Comparison of ENCODE assay signal across 20 cellular contexts in the genomic region with DNA sequence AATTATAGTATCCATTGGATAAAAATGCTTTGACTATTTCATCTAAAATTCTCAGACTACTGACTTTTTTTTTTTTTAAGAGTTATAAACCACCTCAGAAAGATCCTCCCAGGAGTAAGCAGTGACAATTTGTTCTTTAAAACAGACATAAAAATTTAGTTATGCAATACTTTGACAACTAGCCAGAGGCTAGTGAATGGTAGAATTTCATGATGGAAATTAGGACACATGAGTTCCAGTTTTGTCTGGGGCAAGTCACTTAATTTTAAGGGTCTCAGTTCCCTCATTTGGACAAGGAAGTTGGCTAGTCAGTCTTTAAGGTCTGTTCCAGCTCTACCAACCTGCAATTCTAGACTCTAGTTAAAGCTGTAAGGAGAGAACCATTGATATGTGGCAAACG. TPM values are rescaled to one million over a fixed set of nuclear protein-coding genes. Genes with fewer than 3 reads are reported as not detected.
DNase-seq lines count a peak whose midpoint lies in the region; ATAC-seq and TF ChIP-seq lines count a peak whose summit lies in the region.
"Had no signal": no experiment of that assay in that cellular context is flagged by ENCODE, and none has a peak within 500 bp of the region (broad histone marks: within the 10 kb centered on the region; RNA-seq: fewer than 3 reads in every experiment).

No MANE protein-coding gene starts in this region.

- H3K36me3 ChIP-seq in breast epithelium (no peaks in the 10 kb centered on the region), RWPE2 (ENCODE audit: low read depth) (peaks cover 57% of the 10 kb centered on the region), suprapubic skin (no peaks in the 10 kb centered on the region)
- H3K36me3 ChIP-seq: ascending aorta, esophagus muscularis mucosa, thyroid gland had no signal

- intact Hi-C loops in MCF 10A (cut with micrococcal nuclease): loop anchor here (10.0 kb wide), 1 partner anchor 286 kb away; a partner anchor contains a TSS
- intact Hi-C loops in breast epithelium (cut with DNase I; ENCODE audit: low total_unique reads): no loop called here

- TF ChIP-seq POLR2A in breast epithelium (IDR thresholded peaks at IDR 0.05) (no peak), suprapubic skin (IDR thresholded peaks at IDR 0.05) (no peak)

- BruUV-seq in MCF 10A (replicated peaks; lab: Mats Ljungman, UMichigan): no TSS peak

- CTCF ChIA-PET in MCF 10A (lab: Yijun Ruan, JAX): interaction anchor here (0.7 to 1.1 kb wide), 3 partner anchors 47 to 119 kb away, joined by 3 read pairs; no protein-coding TSS in a partner anchor

- H3K4me3 ChIP-seq in breast epithelium: no peak overlapping the region
- peak overlapping the region; percentile 11 for H3K4me3 ChIP-seq in RWPE2 (ENCODE audit: severe bottlenecking)
- no peak overlapping the region for H3K4me3 ChIP-seq in fibroblast of the aortic adventitia (ENCODE audit: low read depth, low read length)
- H3K4me3 ChIP-seq in suprapubic skin: peak overlapping the region; percentile 8
- H3K4me3 ChIP-seq: esophagus muscularis mucosa, GM23338, thyroid gland had no signal

- H3K9me3 ChIP-seq in breast epithelium: no peaks in the 10 kb centered on the region
- H3K9me3 ChIP-seq in RWPE2 (ENCODE audit: severe bottlenecking): no peaks in the 10 kb centered on the region
- no peaks in the 10 kb centered on the region for H3K9me3 ChIP-seq in suprapubic skin
- H3K9me3 ChIP-seq: ascending aorta, esophagus muscularis mucosa, thyroid gland had no signal

- H3K4me1 Mint-ChIP-seq in MCF 10A (ENCODE audit: insufficient read depth, unreplicated experiment): peaks cover 50% of the 10 kb centered on the region
- H3K4me1 Mint-ChIP-seq: CD4-positive, CD25-positive, alpha-beta regulatory T cell had no signal

- H3K4me1 ChIP-seq in breast epithelium (peaks cover 0 to 4% of the 10 kb centered on the region in 2 donors), RWPE2 (ENCODE audit: insufficient read depth, poor library complexity, severe bottlenecking) (peaks cover 71% of the 10 kb centered on the region), suprapubic skin (peaks cover 51% of the 10 kb centered on the region)
- H3K4me1 ChIP-seq: thyroid gland had no signal

- no peak for ATAC-seq in RWPE2 (ENCODE audit: low read depth)
- ATAC-seq in GM21723 (IDR thresholded peaks at IDR 0.05; ENCODE audit: unreplicated experiment): no peak
- ATAC-seq in GM21528 (IDR thresholded peaks at IDR 0.05; ENCODE audit: low FRiP score, unreplicated experiment): no peak
- ATAC-seq: GM23338, natural killer cell had no signal

- H3K27me3 Mint-ChIP-seq in MCF 10A (ENCODE audit: insufficient read depth, unreplicated experiment): no peaks in the 10 kb centered on the region

- peaks cover 40% of the 10 kb centered on the region for H3K36me3 Mint-ChIP-seq in MCF 10A (ENCODE audit: insufficient read depth, unreplicated experiment)
- H3K36me3 Mint-ChIP-seq: natural killer cell had no signal

- no peak for TF ChIP-seq CTCF in MCF 10A (IDR thresholded peaks at IDR 0.05; ENCODE audit: unreplicated experiment)
- no peak for TF ChIP-seq CTCF in breast epithelium (IDR thresholded peaks at IDR 0.05)
- no peak for TF ChIP-seq CTCF in RWPE2 (IDR thresholded peaks at IDR 0.05; ENCODE audit: poor library complexity, severe bottlenecking)
- TF ChIP-seq CTCF in fibroblast of the aortic adventitia (IDR thresholded peaks at IDR 0.05; ENCODE audit: insufficient read depth, low read length): no peak
- TF ChIP-seq CTCF in suprapubic skin (IDR thresholded peaks at IDR 0.05): no peak

- no peaks in the 10 kb centered on the region for H3K27me3 ChIP-seq in breast epithelium
- H3K27me3 ChIP-seq in RWPE2 (ENCODE audit: insufficient read depth, poor library complexity, severe bottlenecking): no peaks in the 10 kb centered on the region
- no peaks in the 10 kb centered on the region for H3K27me3 ChIP-seq in suprapubic skin
- H3K27me3 ChIP-seq: ascending aorta, esophagus muscularis mucosa, thyroid gland had no signal

- POLR2A ChIA-PET in MCF 10A (lab: Yijun Ruan, JAX): interaction anchor here (0.7 to 6.7 kb wide), 5 partner anchors 34 to 234 kb away, joined by 3 to 73 read pairs (median 4); a partner anchor contains a TSS

- H3K27ac ChIP-seq in breast epithelium (no peak overlapping the region), RWPE2 (ENCODE audit: poor library complexity, severe bottlenecking) (peak overlapping the region; percentile 91), suprapubic skin (peak overlapping the region; percentile 58)
- H3K27ac ChIP-seq: thyroid gland had no signal

- WGBS in suprapubic skin: 48% methylated on average over 1 of the region's 1 CpG

- H3K27ac Mint-ChIP-seq in MCF 10A (ENCODE audit: low read depth, unreplicated experiment): peak overlapping the region; percentile 87
- H3K27ac Mint-ChIP-seq: CD4-positive, CD25-positive, alpha-beta regulatory T cell; GM23338 had no signal

- H3K9me3 Mint-ChIP-seq in MCF 10A (ENCODE audit: unreplicated experiment): no peaks in the 10 kb centered on the region
- H3K9me3 Mint-ChIP-seq: GM23338, natural killer cell had no signal

- TF ChIP-seq EP300 in suprapubic skin (IDR thresholded peaks at IDR 0.05): no peak

- peak overlapping the region; percentile 96 for H3K4me3 Mint-ChIP-seq in MCF 10A (ENCODE audit: unreplicated experiment)
- H3K4me3 Mint-ChIP-seq: CD4-positive, CD25-positive, alpha-beta regulatory T cell; GM23338; natural killer cell had no signal

- DNase-seq in MCF 10A (ENCODE audit: unreplicated experiment) (peak; percentile 54), breast epithelium (ENCODE audit: low spot score in 2 of 2) (no peak), RWPE2 (ENCODE audit: low spot score) (no peak), fibroblast of the aortic adventitia (ENCODE audit: low read depth) (peak; percentile 22), suprapubic skin (ENCODE audit: low spot score in 2 of 2) (no peak), cerebellum (ENCODE audit: low spot score) (no peak)
- DNase-seq: activated CD4-positive, alpha-beta T cell treated with anti-CD3 and anti-CD28 coated beads for 1 hour; activated gamma-delta T cell treated with Interleukin-2 at 50 U/mL for 16 hours; CD4-positive, CD25-positive, alpha-beta regulatory T cell; DND-41; natural killer cell; NCI-H526; stimulated activated CD4-positive, alpha-beta T cell treated with anti-CD3 and anti-CD28 coated beads, Interleukin-4, amount 100 ng/mL, for 4 hours; thyroid gland had no signal

RNA-seq across cellular contexts. Expression of a gene that starts 2.9 kb away (rescaled TPM):
- total RNA-seq in MCF 10A (2022) (124 and 189 TPM in 2 replicates), breast epithelium (10 to 100 TPM in 2 of 3 donors, 1 to 10 TPM in 1; 8.2 to 21.0 (median 16.8) TPM), fibroblast of the aortic adventitia (ENCODE audit: low replicate concordance) (0.81 and 1.4 TPM in 2 replicates), suprapubic skin (100 to 1,000 TPM; 161 to 329 (median 184) TPM), cerebellum (0.36 TPM)

RNA-seq across cellular contexts. Expression of a gene that starts 6.2 kb away (rescaled TPM):
- total RNA-seq in MCF 10A (2022): not detected in 2 replicates
- 1 to 10 TPM in 2 of 3 donors, not detected in 1; 1.2 to 1.3 TPM for total RNA-seq in breast epithelium
- total RNA-seq in fibroblast of the aortic adventitia (ENCODE audit: low replicate concordance): 0.36 TPM in 1 of 2 replicates, not detected in the other
- total RNA-seq in suprapubic skin: 1 to 10 TPM in 2 of 4 donors, not detected in 2; 1.1 to 1.2 TPM
- total RNA-seq in cerebellum: 0.54 TPM
- total RNA-seq: A172, ascending aorta, GM23338 had no signal

RNA-seq across cellular contexts. Expression of a gene that starts 14.3 kb away (rescaled TPM):
- total RNA-seq in MCF 10A (2022) (0.93 TPM in 1 of 2 replicates, not detected in the other), breast epithelium (10 to 100 TPM in 1 of 3 donors, 1 to 10 TPM in 2; 3.4 to 10.8 (median 5.2) TPM), fibroblast of the aortic adventitia (ENCODE audit: low replicate concordance) (1.5 and 4.0 TPM in 2 replicates), suprapubic skin (10 to 100 TPM in 1 of 4 donors, 1 to 10 TPM in 3; 1.2 to 28.2 (median 2.7) TPM), cerebellum (7.2 TPM)
- total RNA-seq: ascending aorta had no signal

Comparison
In these comparisons a context has a peak if more than half of its experiments do, and no peak if none do; other contexts are left out.
1. DNase-seq: peak in MCF 10A (single experiment) and fibroblast of the aortic adventitia (single experiment); none in breast epithelium (0 of 2), RWPE2 (single experiment), suprapubic skin (0 of 2) and cerebellum (single experiment).
2. H3K27ac ChIP-seq: peak in RWPE2 (single experiment) and suprapubic skin (single experiment); none in breast epithelium (0 of 2).
3. H3K4me3 ChIP-seq: peak in RWPE2 (single experiment) and suprapubic skin (single experiment); none in breast epithelium (0 of 3) and fibroblast of the aortic adventitia (single experiment).